ENCODE assay signal across 21 cellular contexts in the genomic region with DNA sequence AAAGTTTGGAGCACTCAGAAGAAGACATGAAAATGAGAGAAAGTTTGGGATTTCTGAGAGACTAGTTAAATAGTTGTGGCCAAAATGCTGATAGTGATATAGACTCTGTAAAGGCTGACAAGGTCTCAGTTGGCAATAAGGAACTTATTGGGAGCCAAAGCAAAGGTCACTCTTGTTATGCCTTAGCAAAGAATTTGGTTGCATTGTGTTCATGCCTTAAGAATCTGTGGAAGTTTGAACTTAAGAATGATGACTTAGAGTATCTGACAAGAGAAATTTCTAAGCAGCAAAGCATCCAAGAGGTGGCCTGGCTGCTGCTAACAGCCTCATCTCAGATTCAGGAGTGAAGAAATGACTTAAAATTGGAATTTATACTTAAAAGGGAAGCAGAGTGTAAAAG.
"Had no signal": no experiment of that assay in that cellular context is flagged by ENCODE, and none has a peak within 500 bp of the region (broad histone marks: within the 10 kb centered on the region; RNA-seq: fewer than 3 reads in every experiment).

No MANE protein-coding gene starts in this region.

- H3K36me3 ChIP-seq: heart left ventricle, left ventricle myocardium inferior, lower lobe of right lung, ovary, right atrium auricular region, sigmoid colon, thyroid gland, vagina had no signal

- DNase-seq: cortex of kidney; dorsolateral prefrontal cortex; effector CD8-positive, alpha-beta T cell; foreskin melanocyte; heart left ventricle; hippocampal formation; left ventricle myocardium inferior; lower lobe of right lung; natural killer cell; ovary; sigmoid colon; stimulated activated CD4-positive, alpha-beta T cell treated with anti-CD3 and anti-CD28 coated beads, Interleukin-4, amount 100 ng/mL, for 1 hour; stimulated activated CD8-positive, alpha-beta memory T cell treated with anti-CD3 and anti-CD28 coated beads, Interleukin-4, amount 100 ng/mL, for 48 hours; stimulated activated naive CD8-positive, alpha-beta T cell treated with anti-CD3 and anti-CD28 coated beads, Interleukin-15, Interleukin-2, amounts not matched to agents 100 U/mL and 50 U/mL, for 24 hours; thyroid gland had no signal

- H3K27me3 ChIP-seq: dorsolateral prefrontal cortex, heart left ventricle, ovary, right atrium auricular region, sigmoid colon, suprapubic skin, thyroid gland, vagina had no signal

- H3K4me1 ChIP-seq: heart left ventricle, left ventricle myocardium inferior, lower lobe of right lung, right atrium auricular region, sigmoid colon, suprapubic skin, thyroid gland, vagina had no signal

- FAIRE-seq: islet of Langerhans had no signal

- ATAC-seq: heart left ventricle; lower lobe of right lung; natural killer cell; stimulated activated effector memory CD8-positive, alpha-beta T cell treated with anti-CD3 and anti-CD28 coated beads, Interleukin-12 subunit alpha, Interleukin-12 subunit beta, amount 100 ng/mL, for 72 hours; stimulated activated naive CD8-positive, alpha-beta T cell treated with anti-CD3 and anti-CD28 coated beads, Interleukin-15, Interleukin-2, amounts not matched to agents 100 U/mL and 50 U/mL, for 24 hours had no signal

- H3K4me2 ChIP-seq: smooth muscle cell had no signal

- H3K9me3 ChIP-seq: lower lobe of right lung, ovary, right atrium auricular region, sigmoid colon, thyroid gland, vagina had no signal

- H3K4me3 ChIP-seq: dorsolateral prefrontal cortex, heart left ventricle, left ventricle myocardium inferior, lower lobe of right lung, ovary, right atrium auricular region, sigmoid colon, smooth muscle cell, suprapubic skin, thyroid gland, vagina had no signal

- H3K27ac ChIP-seq: dorsolateral prefrontal cortex, heart left ventricle, left ventricle myocardium inferior, lower lobe of right lung, ovary, right atrium auricular region, sigmoid colon, suprapubic skin, thyroid gland, vagina had no signal
